ENCODE assay signal across 1 cellular context in genomic region chr11:62242021-62242420, GRCh38.
TF ChIP-seq lines count a peak whose summit lies in the region.

SCGB1D2 (plus strand) TSS chr11:62242239; CDS start chr11:62242308, 69 bp downstream.

TF ChIP-seq in SK-N-SH, 30 proteins besides CTCF, POLR2A, EP300 and RAD21 (continued from another document):
- no peak for TF ChIP-seq GATA2 (CRISPR knock-in tag; IDR thresholded peaks at IDR 0.05)
- no peak for TF ChIP-seq FOSL2 (IDR thresholded peaks at IDR 0.05; ENCODE audit: borderline replicate concordance, low read depth)
- no peak for TF ChIP-seq POLR2AphosphoS5 (IDR thresholded peaks at IDR 0.05; ENCODE audit: low read depth, low read length)
- TF ChIP-seq REST (IDR thresholded peaks at IDR 0.05; ENCODE audit: low read depth, low read length): no peak
- no peak for TF ChIP-seq MXI1 (IDR thresholded peaks at IDR 0.05; ENCODE audit: low read depth, low read length)
